1 cellular context compared by ENCODE assay signal in genomic region chr11:43937434-43938411, GRCh38.
TF ChIP-seq lines count a peak whose summit lies in the region.

No MANE protein-coding gene starts in this region.

TF ChIP-seq in endothelial cell of umbilical vein, 7 proteins besides CTCF, POLR2A, EP300 and RAD21 (continued from another document):
- TF ChIP-seq EZH2 (IDR thresholded peaks at IDR 0.05; ENCODE audit: borderline replicate concordance, low read depth, low read length, severe bottlenecking) (no peak), MAX (IDR thresholded peaks at IDR 0.05; ENCODE audit: insufficient read depth, insufficient read length) (no peak), MYC (IDR thresholded peaks at IDR 0.05; ENCODE audit: low read depth, low read length) (no peak), JUN (IDR thresholded peaks at IDR 0.05; ENCODE audit: borderline replicate concordance, insufficient read depth, insufficient read length, low read depth) (no peak), GATA2 (IDR thresholded peaks at IDR 0.05; ENCODE audit: insufficient read depth, insufficient read length, low read depth, low read length) (no peak)
TF ChIP-seq in endothelial cell of umbilical vein: peak in this region for 1.
